In genomic region chr13:50420720-50421456, GRCh38 we compare ENCODE assay signal across 30 cellular contexts.
DNase-seq lines count a peak whose midpoint lies in the region; ATAC-seq, FAIRE-seq and TF ChIP-seq lines count a peak whose summit lies in the region.
"Had no signal": no experiment of that assay in that cellular context is flagged by ENCODE, and none has a peak within 500 bp of the region (broad histone marks: within the 10 kb centered on the region; RNA-seq: fewer than 3 reads in every experiment).

No MANE protein-coding gene starts in this region.

- no peaks in the 10 kb centered on the region for H3K9me3 ChIP-seq in A549
- no peaks in the 10 kb centered on the region for H3K9me3 ChIP-seq in Panc1 (ENCODE audit: control insufficient read depth, insufficient read depth, low read depth, low read length)
- H3K9me3 ChIP-seq in esophagus muscularis mucosa: no peaks in the 10 kb centered on the region
- H3K9me3 ChIP-seq: mucosa of descending colon had no signal

- in situ Hi-C loops in Panc1 (cut with HindIII; ENCODE audit: low pct_unique_long_range_greater_than_20kb, low sequenced_read_pairs): no loop called here

- H3K4me1 ChIP-seq in A549 (peaks cover 16% of the 10 kb centered on the region), Panc1 (ENCODE audit: control insufficient read depth, insufficient read depth, low read length) (no peaks in the 10 kb centered on the region), esophagus muscularis mucosa (peaks cover 42 to 54% (median 49%) of the 10 kb centered on the region in 4 donors)

- TF ChIP-seq CTCF in A549 (IDR thresholded peaks at IDR 0.05) (no peak), Panc1 (IDR thresholded peaks at IDR 0.05) (no peak), esophagus muscularis mucosa (IDR thresholded peaks at IDR 0.05) (no peak), nephron (IDR thresholded peaks at IDR 0.05; ENCODE audit: unreplicated experiment in 3 of 3) (no peak)

- CTCF ChIA-PET in A549 (lab: Yijun Ruan, JAX): no interaction called here
- CTCF ChIA-PET in Panc1 (lab: Charles Lee): no interaction called here
- CTCF ChIA-PET in activated naive CD4-positive, alpha-beta T cell treated with anti-CD3 and anti-CD28 coated beads for 36 hours (lab: Charles Lee): no interaction called here

- TF ChIP-seq EP300 in A549 (IDR thresholded peaks at IDR 0.05): no peak
- no peak for TF ChIP-seq EP300 in esophagus muscularis mucosa (IDR thresholded peaks at IDR 0.05)

- peak overlapping the region in 1 of 3 experiments; percentile 11 for H3K4me3 Mint-ChIP-seq in nephron
- no peak overlapping the region for H3K4me3 Mint-ChIP-seq in activated naive CD4-positive, alpha-beta T cell treated with anti-CD3 and anti-CD28 coated beads for 36 hours
- H3K4me3 Mint-ChIP-seq: activated CD4-positive, alpha-beta T cell treated with anti-CD3 and anti-CD28 coated beads for 36 hours; activated CD8-positive, alpha-beta T cell treated with anti-CD3 and anti-CD28 coated beads, Interleukin-2, amount 10 ng/mL, durations not matched to agents 7 days and 5 days; B cell; GM23338; natural killer cell treated with Interleukin-12 subunit alpha and Interleukin-12 subunit beta and Interleukin-15 and Interleukin-18, amount 100 ng/mL, for 72 hours; stimulated activated naive CD8-positive, alpha-beta T cell treated with anti-CD3 and anti-CD28 coated beads, Interleukin-15, amount 100 ng/mL, for 72 hours had no signal

- peak overlapping the region; percentile 37; the same call in 1 of the 3 replicates for H3K4me2 ChIP-seq in A549
- H3K4me2 ChIP-seq: GM23338 had no signal

- 96% methylated on average over 5 of the region's 5 CpGs for WGBS in A549 (ENCODE audit: missing lambda C conversion rate)
- WGBS in esophagus muscularis mucosa: 53% methylated on average over 5 of the region's 5 CpGs

- no peak for DNase-seq in A549 (ENCODE audit: low read depth in 1 of 2, low spot score in 1 of 2)
- DNase-seq in Panc1 (ENCODE audit: low read depth, low spot score): no peak
- no peak for DNase-seq in esophagus muscularis mucosa (ENCODE audit: extremely low spot score)
- DNase-seq in UCSD-AML1 (lab: John Stamatoyannopoulos, UW; ENCODE audit: unreplicated experiment): no peak
- DNase-seq in activated naive CD4-positive, alpha-beta T cell treated with anti-CD3 and anti-CD28 coated beads for 36 hours: no peak
- no peak for DNase-seq in kidney glomerular epithelial cell (lab: John Stamatoyannopoulos, UW)
- DNase-seq: activated CD4-positive, alpha-beta T cell treated with anti-CD3 and anti-CD28 coated beads for 36 hours; activated CD8-positive, alpha-beta T cell treated with anti-CD3 and anti-CD28 coated beads, Interleukin-2, amount 10 ng/mL, durations not matched to agents 7 days and 5 days; CD4-positive, alpha-beta memory T cell; effector memory CD8-positive, alpha-beta T cell; erythroblast; mucosa of descending colon; NCI-H1092; NCI-H2171; NCI-H510A; retina; stimulated activated CD4-positive, alpha-beta T cell treated with anti-CD3 and anti-CD28 coated beads, Interleukin-2, amount 100 ng/mL, for 24 hours; stimulated activated naive CD8-positive, alpha-beta T cell treated with anti-CD3 and anti-CD28 coated beads, Interleukin-15, amount 100 ng/mL, for 72 hours; T-helper 2 cell had no signal

- H3K27me3 ChIP-seq in Panc1 (ENCODE audit: control insufficient read depth, insufficient read depth, low read length) (no peaks in the 10 kb centered on the region), esophagus muscularis mucosa (no peaks in the 10 kb centered on the region)
- H3K27me3 ChIP-seq: cardiac muscle cell had no signal

- TF ChIP-seq RAD21 in A549 (conservative IDR thresholded peaks at IDR 0.05 in 1 of 2, IDR thresholded peaks at IDR 0.05 in 1 of 2): no peak

- H3K27ac Mint-ChIP-seq in nephron: peak overlapping the region in 2 of 3 experiments; percentile 5 to 40
- H3K27ac Mint-ChIP-seq in activated naive CD4-positive, alpha-beta T cell treated with anti-CD3 and anti-CD28 coated beads for 36 hours: no peak overlapping the region
- H3K27ac Mint-ChIP-seq: activated CD4-positive, alpha-beta T cell treated with anti-CD3 and anti-CD28 coated beads for 36 hours; activated CD8-positive, alpha-beta T cell treated with anti-CD3 and anti-CD28 coated beads, Interleukin-2, amount 10 ng/mL, durations not matched to agents 7 days and 5 days; activated naive CD4-positive, alpha-beta T cell treated with anti-CD3 and anti-CD28 coated beads, Interleukin-2, amount 50 U/mL, for 72 hours; B cell; GM23338; stimulated activated naive CD8-positive, alpha-beta T cell treated with anti-CD3 and anti-CD28 coated beads, Interleukin-15, amount 100 ng/mL, for 72 hours had no signal

- TF ChIP-seq POLR2A in A549 (IDR thresholded peaks at IDR 0.05; ENCODE audit: low read length): no peak
- no peak for TF ChIP-seq POLR2A in esophagus muscularis mucosa (IDR thresholded peaks at IDR 0.05; ENCODE audit: low read depth)

- H3K27ac ChIP-seq in A549 (no peak overlapping the region), Panc1 (ENCODE audit: low read length) (peak overlapping the region; percentile 44; the same call in 1 of the 2 replicates), esophagus muscularis mucosa (replicated peaks in 1 of 4) (peak overlapping the region; percentile 40 to 55 (median 52))
- H3K27ac ChIP-seq: cardiac muscle cell had no signal

- peaks cover 47% of the 10 kb centered on the region for H3K4me1 Mint-ChIP-seq in nephron
- H3K4me1 Mint-ChIP-seq in activated naive CD4-positive, alpha-beta T cell treated with anti-CD3 and anti-CD28 coated beads for 36 hours (ENCODE audit: low read depth): no peaks in the 10 kb centered on the region

- H3K27me3 Mint-ChIP-seq in nephron (ENCODE audit: low read depth): no peaks in the 10 kb centered on the region
- H3K27me3 Mint-ChIP-seq in activated naive CD4-positive, alpha-beta T cell treated with anti-CD3 and anti-CD28 coated beads for 36 hours (ENCODE audit: low read depth): no peaks in the 10 kb centered on the region
- H3K27me3 Mint-ChIP-seq: activated CD4-positive, alpha-beta T cell treated with anti-CD3 and anti-CD28 coated beads for 36 hours; B cell; CD4-positive, alpha-beta memory T cell; effector memory CD8-positive, alpha-beta T cell had no signal

- POLR2A ChIA-PET in A549 (lab: Yijun Ruan, JAX) (no interaction called here), Panc1 (lab: Charles Lee) (no interaction called here)

- BruUV-seq in Panc1 (replicated peaks; lab: Mats Ljungman, UMichigan): no TSS peak

- H3K36me3 ChIP-seq in Panc1 (ENCODE audit: control insufficient read depth, insufficient read depth, low read length): no peaks in the 10 kb centered on the region
- no peaks in the 10 kb centered on the region for H3K36me3 ChIP-seq in esophagus muscularis mucosa
- H3K36me3 ChIP-seq: cardiac muscle cell had no signal

- no peaks in the 10 kb centered on the region for H3K9me3 Mint-ChIP-seq in nephron
- no peaks in the 10 kb centered on the region for H3K9me3 Mint-ChIP-seq in activated naive CD4-positive, alpha-beta T cell treated with anti-CD3 and anti-CD28 coated beads for 36 hours
- H3K9me3 Mint-ChIP-seq: effector memory CD8-positive, alpha-beta T cell; GM23338 had no signal

- ATAC-seq in A549: no peak
- no peak for ATAC-seq in Panc1
- no peak for ATAC-seq in GM18858 (IDR thresholded peaks at IDR 0.05; ENCODE audit: unreplicated experiment)
- ATAC-seq: activated CD4-positive, alpha-beta T cell treated with anti-CD3 and anti-CD28 coated beads for 36 hours; activated CD8-positive, alpha-beta T cell treated with anti-CD3 and anti-CD28 coated beads, Interleukin-2, amount 10 ng/mL, durations not matched to agents 7 days and 5 days; activated naive CD4-positive, alpha-beta T cell treated with anti-CD3 and anti-CD28 coated beads, Interleukin-2, amount 50 U/mL, for 72 hours; effector memory CD8-positive, alpha-beta T cell; GM23338; stimulated activated naive CD8-positive, alpha-beta T cell treated with anti-CD3 and anti-CD28 coated beads, Interleukin-15, amount 100 ng/mL, for 72 hours had no signal

- no peak overlapping the region for H3K4me3 ChIP-seq in A549
- no peak overlapping the region for H3K4me3 ChIP-seq in Panc1 (ENCODE audit: low read depth in 2 of 2, low read length in 2 of 2)
- H3K4me3 ChIP-seq in esophagus muscularis mucosa: no peak overlapping the region
- H3K4me3 ChIP-seq: cardiac muscle cell, GM23338, lung, mucosa of descending colon had no signal

- intact Hi-C loops in Panc1 (cut with micrococcal nuclease; ENCODE audit: unreplicated experiment) (no loop called here), esophagus muscularis mucosa (cut with DNase I) (no loop called here)
- intact Hi-C loops in activated naive CD4-positive, alpha-beta T cell treated with anti-CD3 and anti-CD28 coated beads for 36 hours (cut with micrococcal nuclease): no loop called here

- H3K36me3 Mint-ChIP-seq in nephron (ENCODE audit: low read depth): peaks cover 3% of the 10 kb centered on the region
- H3K36me3 Mint-ChIP-seq in activated naive CD4-positive, alpha-beta T cell treated with anti-CD3 and anti-CD28 coated beads for 36 hours (ENCODE audit: low read depth): no peaks in the 10 kb centered on the region
- H3K36me3 Mint-ChIP-seq: activated naive CD4-positive, alpha-beta T cell treated with anti-CD3 and anti-CD28 coated beads, Interleukin-2, amount 50 U/mL, for 72 hours; CD4-positive, alpha-beta memory T cell; natural killer cell treated with Interleukin-12 subunit alpha and Interleukin-12 subunit beta and Interleukin-15 and Interleukin-18, amount 100 ng/mL, for 72 hours had no signal

- no peak for FAIRE-seq in A549 (lab: Jason Lieb, UNC)
- FAIRE-seq: A204.1, D721Med, urothelium cell line had no signal

TF ChIP-seq in A549, 52 proteins besides CTCF, POLR2A, EP300 and RAD21:
- TF ChIP-seq TP53 (CRISPR knock-in tag; IDR thresholded peaks at IDR 0.05) (no peak), TFCP2L1 (CRISPR knock-in tag; IDR thresholded peaks at IDR 0.05) (no peak), SMC3 (IDR thresholded peaks at IDR 0.05) (no peak), RARB (CRISPR knock-in tag; IDR thresholded peaks at IDR 0.05) (no peak), RCOR1 (IDR thresholded peaks at IDR 0.05; ENCODE audit: low read depth, low read length) (no peak), RNF2 (IDR thresholded peaks at IDR 0.05; ENCODE audit: borderline replicate concordance, low read depth) (no peak), CBX2 (IDR thresholded peaks at IDR 0.05; ENCODE audit: borderline replicate concordance, low read depth) (no peak), EHF (CRISPR knock-in tag; IDR thresholded peaks at IDR 0.05) (no peak)

Comparison
In these comparisons a context has a peak if more than half of its experiments do, and no peak if none do; other contexts are left out.
1. H3K27ac ChIP-seq: peak in Panc1 (single experiment) and esophagus muscularis mucosa (4 of 4); none in A549 (0 of 2).